ENCODE assay signal across 8 cellular contexts in genomic region chr19:45406957-45407375, GRCh38. TPM values are rescaled to one million over a fixed set of nuclear protein-coding genes. Genes with fewer than 3 reads are reported as not detected.
DNase-seq lines count a peak whose midpoint lies in the region; FAIRE-seq and TF ChIP-seq lines count a peak whose summit lies in the region.

No MANE protein-coding gene starts in this region.

- in situ Hi-C loops in brain microvascular endothelial cell (cut with HindIII; ENCODE audit: low pct_ligation_motif_present, low sequenced_read_pairs) = no loop called here

- H3K27me3 ChIP-seq in HUES48 (ENCODE audit: control insufficient read depth, insufficient read depth, low read length) (no peaks in the 10 kb centered on the region; the same call in 1 of the 2 replicates), brain microvascular endothelial cell (replicated peaks) (no peaks in the 10 kb centered on the region), mucosa of rectum (ENCODE audit: control insufficient read depth in 2 of 2, insufficient read depth in 2 of 2, low read length in 2 of 2) (no peaks in the 10 kb centered on the region)

- H3K27ac ChIP-seq in HUES48 (ENCODE audit: low read depth, low read length) (no peak overlapping the region), brain microvascular endothelial cell (peak overlapping the region; percentile 100), mucosa of rectum (ENCODE audit: low read depth in 2 of 2, low read length in 2 of 2) (no peak overlapping the region)

- no peak for FAIRE-seq in urothelium cell line (lab: Jason Lieb, UNC)

- H3K9me3 ChIP-seq in HUES48 (ENCODE audit: control insufficient read depth, insufficient read depth, low read length) (no peaks in the 10 kb centered on the region), mucosa of rectum (ENCODE audit: control insufficient read depth in 2 of 2, low read length in 2 of 2) (no peaks in the 10 kb centered on the region)

- CTCF ChIA-PET in AG04449 (lab: Yijun Ruan, JAX) = interaction anchor here (0.9 to 1.3 kb wide), 3 partner anchors 9 to 78 kb away, joined by 4 to 6 read pairs (median 4); no protein-coding TSS in a partner anchor

- TF ChIP-seq CTCF in AG04449 (IDR thresholded peaks at IDR 0.05; ENCODE audit: insufficient read depth, low read length, missing control alignments) (no peak), brain microvascular endothelial cell (IDR thresholded peaks at IDR 0.05; ENCODE audit: low read depth, low read length, missing control alignments) (no peak)

- peak overlapping the region; percentile 88 for H3K4me3 ChIP-seq in AG04449 (ENCODE audit: low read depth, low read length)
- peak overlapping the region; percentile 86 for H3K4me3 ChIP-seq in HUES48 (ENCODE audit: low read depth, low read length)
- peak overlapping the region; percentile 92 for H3K4me3 ChIP-seq in brain microvascular endothelial cell (ENCODE audit: low read depth, low read length)
- peak overlapping the region; percentile 94 to 96 for H3K4me3 ChIP-seq in mucosa of rectum (ENCODE audit: low read length in 2 of 2)

- H3K9ac ChIP-seq in HUES48 (ENCODE audit: low read depth, low read length) (peak overlapping the region; percentile 99), mucosa of rectum (ENCODE audit: low read depth in 1 of 2, low read length in 2 of 2) (peak overlapping the region; percentile 61 to 77)

- peaks cover 22% of the 10 kb centered on the region for H3K36me3 ChIP-seq in HUES48 (ENCODE audit: control insufficient read depth, insufficient read depth, low read length)
- peaks cover 5% of the 10 kb centered on the region for H3K36me3 ChIP-seq in brain microvascular endothelial cell (replicated peaks)
- peaks cover 0 to 1% of the 10 kb centered on the region in 2 donors for H3K36me3 ChIP-seq in mucosa of rectum (ENCODE audit: control insufficient read depth in 2 of 2, insufficient read depth in 2 of 2, low read length in 2 of 2)

- no peak for DNase-seq in AG04449 (ENCODE audit: low read depth, low spot score)
- no peak for DNase-seq in brain microvascular endothelial cell
- no peak for DNase-seq in urothelium cell line (ENCODE audit: low spot score)
- no peak for DNase-seq in dermis blood vessel endothelial cell
- no peak for DNase-seq in SKM-1 treated with dmso at 0.1 percent for 144 hours (lab: John Stamatoyannopoulos, UW; ENCODE audit: unreplicated experiment)
- DNase-seq in nucleus accumbens (lab: John Stamatoyannopoulos, UW) = no peak

- POLR2A ChIA-PET in AG04449 (lab: Yijun Ruan, JAX) = no interaction called here

- H3K4me1 ChIP-seq in HUES48 (ENCODE audit: control insufficient read depth, insufficient read depth, low read length) (peaks cover 20% of the 10 kb centered on the region), mucosa of rectum (ENCODE audit: control insufficient read depth in 2 of 2, insufficient read depth in 2 of 2, low read length in 2 of 2) (peaks cover 35 to 46% of the 10 kb centered on the region in 2 donors)

RNA-seq across cellular contexts. Expression of gene POLR1G, which starts 0.5 kb away (rescaled TPM):
- 9.5 and 15.2 TPM in 2 replicates for total RNA-seq in dermis blood vessel endothelial cell

RNA-seq across cellular contexts. Expression of gene PPP1R13L, which starts 2.1 kb away (rescaled TPM):
- 10.9 and 21.0 TPM in 2 replicates for total RNA-seq in dermis blood vessel endothelial cell

RNA-seq across cellular contexts. Expression of gene ERCC1, which starts 16.8 kb away (rescaled TPM):
- 56.5 and 63.1 TPM in 2 replicates for total RNA-seq in dermis blood vessel endothelial cell

RNA-seq across cellular contexts. Expression of gene ERCC2, which starts 36.6 kb away (rescaled TPM):
- total RNA-seq in dermis blood vessel endothelial cell = 16.3 and 24.5 TPM in 2 replicates
